Comparison of ENCODE assay signal across 8 cellular contexts in the genomic region with DNA sequence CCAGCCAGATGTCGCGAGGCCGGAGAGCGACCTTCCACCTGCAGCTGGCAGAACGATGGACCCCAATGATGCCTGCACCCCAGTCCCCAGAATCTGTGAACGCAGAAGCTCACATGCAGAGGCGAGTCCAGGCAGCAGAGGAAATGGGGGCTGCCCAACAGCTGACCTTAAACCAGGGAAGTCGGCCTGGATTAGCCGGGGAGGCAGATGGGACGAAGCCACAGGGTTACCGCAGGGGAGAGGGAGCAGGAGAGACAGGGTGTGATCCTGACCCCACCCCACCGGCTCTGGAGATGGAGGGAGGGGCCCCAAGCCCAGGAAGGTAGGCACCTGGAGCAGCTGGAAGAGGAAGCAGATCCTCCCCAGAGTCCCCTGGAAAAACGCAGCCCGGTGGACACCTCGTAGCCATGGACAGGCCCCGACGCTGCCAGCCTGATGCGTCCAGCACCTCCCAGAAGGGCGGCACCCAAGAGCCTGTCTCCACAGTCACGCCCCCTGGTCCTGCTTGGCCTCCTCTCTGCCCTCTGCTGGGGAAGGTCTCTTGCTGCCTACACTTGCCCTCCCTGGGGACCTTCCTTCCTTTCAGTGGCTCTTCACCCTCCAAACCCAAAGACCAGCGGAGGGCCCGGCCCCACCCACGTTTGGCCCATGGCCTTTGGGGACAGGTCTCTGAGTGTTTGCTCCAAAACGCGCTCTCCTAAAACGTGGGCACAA. TPM values are rescaled to one million over a fixed set of nuclear protein-coding genes. Genes with fewer than 3 reads are reported as not detected.
DNase-seq lines count a peak whose midpoint lies in the region; FAIRE-seq and TF ChIP-seq lines count a peak whose summit lies in the region.

No MANE protein-coding gene starts in this region.

- no peak overlapping the region for H3K4me2 ChIP-seq in PC-9

- H3K27me3 ChIP-seq in PC-9 (ENCODE audit: insufficient read depth, low read depth) (no peaks in the 10 kb centered on the region), small intestine (ENCODE audit: control insufficient read depth in 2 of 2, insufficient read depth in 2 of 2, low read length in 2 of 2) (no peaks in the 10 kb centered on the region)

- peak; percentile 58; the same call in 1 of the 2 replicates for TF ChIP-seq CTCF in PC-9 (conservative IDR thresholded peaks at IDR 0.05)

- H3K36me3 ChIP-seq in PC-9 (ENCODE audit: low read depth) (peaks cover 8% of the 10 kb centered on the region; the same call in 1 of the 2 replicates), small intestine (ENCODE audit: control insufficient read depth in 2 of 2, insufficient read depth in 2 of 2, low read length in 2 of 2) (no peaks in the 10 kb centered on the region)

- peaks cover 8% of the 10 kb centered on the region; the same call in 1 of the 2 replicates for H3F3A ChIP-seq in PC-9 (ENCODE audit: insufficient read depth, low read depth)

- H3K27ac ChIP-seq in PC-9, result no peak overlapping the region
- no peak overlapping the region for H3K27ac ChIP-seq in small intestine (ENCODE audit: low read depth in 1 of 2, low read length in 1 of 2)

- intact Hi-C loops in PC-9 (cut with micrococcal nuclease; ENCODE audit: unreplicated experiment), result no loop called here

- in situ Hi-C loops in T47D (cut with HindIII; ENCODE audit: low pct_unique_long_range_greater_than_20kb, low sequenced_read_pairs), result no loop called here

- BruUV-seq in PC-9 (replicated peaks; lab: Mats Ljungman, UMichigan), result no TSS peak

- peaks cover 30% of the 10 kb centered on the region for H4K20me1 ChIP-seq in PC-9 (ENCODE audit: insufficient read depth)

- no peak overlapping the region for H3K4me3 ChIP-seq in PC-9
- H3K4me3 ChIP-seq in small intestine (ENCODE audit: low read depth in 1 of 2, low read length in 2 of 2), result no peak overlapping the region

- CTCF ChIA-PET in PC-9 (lab: Charles Lee), result interaction anchor here (0.6 kb wide), 2 partner anchors 8 to 34 kb away, joined by 3 to 4 read pairs; no protein-coding TSS in a partner anchor

- H3K4me1 ChIP-seq in PC-9 (replicated peaks; ENCODE audit: insufficient read depth) (peaks cover 5% of the 10 kb centered on the region; the same call in 1 of the 2 replicates), small intestine (ENCODE audit: control insufficient read depth in 2 of 2, insufficient read depth in 1 of 2, low read depth in 1 of 2, low read length in 1 of 2) (no peaks in the 10 kb centered on the region)

- 73 to 84% (median 78%) methylated on average over 25 to 26 of the region's 26 CpGs for WGBS in small intestine, 3 donors

- H3K9me2 ChIP-seq in PC-9 (ENCODE audit: insufficient read depth), result no peaks in the 10 kb centered on the region

- DNase-seq in AML-193 (lab: John Stamatoyannopoulos, UW), result peak; percentile 74 to 81
- peak; percentile 65 for DNase-seq in GM19239 (ENCODE audit: insufficient read length, low spot score)
- peak; percentile 53 to 74 for DNase-seq in PC-9
- peak; percentile 89 to 94 for DNase-seq in T47D (ENCODE audit: low read depth in 1 of 2, low spot score in 1 of 2)
- peak; percentile 48 for DNase-seq in small intestine
- DNase-seq in NCI-H1105 (lab: John Stamatoyannopoulos, UW), result no peak
- DNase-seq in NCI-H1048 (lab: John Stamatoyannopoulos, UW), result no peak
- no peak for DNase-seq in hepatic stellate cell (ENCODE audit: low spot score)

- H2AFZ ChIP-seq in PC-9, result no peak overlapping the region

- H3K79me2 ChIP-seq in PC-9 (ENCODE audit: low read depth), result peaks cover 32% of the 10 kb centered on the region

- FAIRE-seq in GM19239 (lab: Jason Lieb, UNC) (no peak), small intestine (lab: Jason Lieb, UNC) (no peak)

- POLR2A ChIA-PET in PC-9 (lab: Charles Lee; ENCODE audit: unreplicated experiment), result no interaction called here

- H3K9me3 ChIP-seq in PC-9 (ENCODE audit: insufficient read depth, low read depth) (no peaks in the 10 kb centered on the region), small intestine (ENCODE audit: control insufficient read depth, low read depth) (no peaks in the 10 kb centered on the region)

RNA-seq across cellular contexts. Expression of gene PIEZO1, which starts 37.3 kb away (rescaled TPM):
- 391 and 426 TPM in 2 replicates for total RNA-seq in PC-9 (2021)
- polyA plus RNA-seq in small intestine, result 10 to 100 TPM; 22.8 to 95.0 (median 27.8) TPM

RNA-seq across cellular contexts. Expression of gene CTU2, which starts 41.4 kb away (rescaled TPM):
- 20.0 and 38.0 TPM in 2 replicates for total RNA-seq in PC-9 (2021)
- polyA plus RNA-seq in small intestine, result 10 to 100 TPM; 10.1 to 15.0 (median 12.4) TPM

RNA-seq across cellular contexts. Expression of gene RNF166, which starts 41.5 kb away (rescaled TPM):
- total RNA-seq in PC-9 (2021), result 25.6 and 29.4 TPM in 2 replicates
- 10 to 100 TPM in 2 of 3 donors, 1 to 10 TPM in 1; 9.2 to 15.1 (median 13.5) TPM for polyA plus RNA-seq in small intestine

RNA-seq across cellular contexts. Expression of gene CDT1, which starts 55.8 kb away (rescaled TPM):
- total RNA-seq in PC-9 (2021), result 73.2 and 95.4 TPM in 2 replicates
- 10 to 100 TPM in 1 of 3 donors, 1 to 10 TPM in 2; 1.1 to 16.7 (median 2.2) TPM for polyA plus RNA-seq in small intestine

Comparison
In these comparisons a context has a peak if more than half of its experiments do, and no peak if none do; other contexts are left out.
1. DNase-seq: peak in AML-193 (2 of 2), GM19239 (single experiment), PC-9 (2 of 2), T47D (2 of 2) and small intestine (single experiment); none in NCI-H1105 (single experiment), NCI-H1048 (single experiment) and hepatic stellate cell (single experiment).